In the genomic region with DNA sequence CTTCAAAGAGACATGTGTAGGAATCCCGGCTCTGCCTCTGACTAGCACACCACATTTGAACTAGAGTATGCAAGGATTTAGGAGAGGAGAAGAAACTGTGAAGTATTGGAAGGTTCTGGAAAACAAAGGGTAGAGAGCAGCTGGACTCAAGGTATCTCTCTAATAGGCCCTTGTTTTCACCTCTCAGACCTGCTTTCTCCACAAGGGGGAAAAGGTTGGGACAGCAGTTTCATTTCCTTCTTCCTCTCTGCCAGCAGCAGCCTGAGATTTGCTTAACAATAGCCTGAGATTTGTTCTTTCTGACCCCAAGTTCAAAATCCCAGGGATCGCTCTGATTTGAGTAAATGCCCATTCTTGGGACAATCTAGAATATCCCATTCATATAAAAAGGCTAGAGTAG, we compare ENCODE assay signal across 26 cellular contexts.
"Had no signal": no experiment of that assay in that cellular context is flagged by ENCODE, and none has a peak within 500 bp of the region (broad histone marks: within the 10 kb centered on the region; RNA-seq: fewer than 3 reads in every experiment).

No MANE protein-coding gene starts in this region.

- H3K9me3 ChIP-seq: body of pancreas, right lobe of liver, tibial artery had no signal

- H3K27ac Mint-ChIP-seq: activated CD4-positive, alpha-beta memory T cell treated with anti-CD3 and anti-CD28 coated beads, Interleukin-2, amount 10 ng/mL, durations not matched to agents 7 days and 5 days; activated CD4-positive, alpha-beta T cell treated with anti-CD3 and anti-CD28 coated beads, Interleukin-2, amount 10 ng/mL, durations not matched to agents 24 days and 14 days; activated CD8-positive, alpha-beta memory T cell treated with anti-CD3 and anti-CD28 coated beads, Interleukin-2, amount 10 ng/mL, durations not matched to agents 7 days and 5 days; activated naive CD8-positive, alpha-beta T cell treated with anti-CD3 and anti-CD28 coated beads, Interleukin-2, amount 50 U/mL, for 24 hours; dendritic cell treated with granulocyte-macrophage colony-stimulating factor and Interleukin-4, amounts not matched to agents 40 ng/mL and 50 ng/mL, for 4 days; naive B cell; stimulated activated effector memory CD8-positive, alpha-beta T cell treated with anti-CD3 and anti-CD28 coated beads, Interleukin-12 subunit alpha, Interleukin-12 subunit beta, amount 100 ng/mL, for 72 hours; stimulated activated naive CD8-positive, alpha-beta T cell treated with anti-CD3 and anti-CD28 coated beads, Interleukin-15, amount 100 ng/mL, for 72 hours; T-helper 17 cell had no signal

- H3K36me3 ChIP-seq: right lobe of liver, tibial artery had no signal

- H3K4me1 ChIP-seq: body of pancreas, right lobe of liver had no signal

- H2AFZ ChIP-seq: hepatocyte had no signal

- H3K9me3 Mint-ChIP-seq: activated CD4-positive, alpha-beta memory T cell treated with anti-CD3 and anti-CD28 coated beads, Interleukin-2, amount 10 ng/mL, durations not matched to agents 7 days and 5 days; activated CD4-positive, alpha-beta T cell treated with anti-CD3 and anti-CD28 coated beads, Interleukin-2, amount 10 ng/mL, durations not matched to agents 24 days and 14 days; activated naive CD8-positive, alpha-beta T cell treated with anti-CD3 and anti-CD28 coated beads, Interleukin-2, amount 50 U/mL, for 24 hours; dendritic cell treated with granulocyte-macrophage colony-stimulating factor and Interleukin-4, amounts not matched to agents 40 ng/mL and 50 ng/mL, for 4 days; stimulated activated effector memory CD8-positive, alpha-beta T cell treated with anti-CD3 and anti-CD28 coated beads, Interleukin-12 subunit alpha, Interleukin-12 subunit beta, amount 100 ng/mL, for 72 hours; stimulated activated naive CD8-positive, alpha-beta T cell treated with anti-CD3 and anti-CD28 coated beads, Interleukin-15, amount 100 ng/mL, for 72 hours had no signal

- H3K27me3 Mint-ChIP-seq: activated CD4-positive, alpha-beta memory T cell treated with anti-CD3 and anti-CD28 coated beads, Interleukin-2, amount 10 ng/mL, durations not matched to agents 7 days and 5 days; activated CD4-positive, alpha-beta T cell treated with anti-CD3 and anti-CD28 coated beads, Interleukin-2, amount 10 ng/mL, durations not matched to agents 24 days and 14 days; activated CD8-positive, alpha-beta memory T cell treated with anti-CD3 and anti-CD28 coated beads, Interleukin-2, amount 10 ng/mL, durations not matched to agents 7 days and 5 days; dendritic cell treated with granulocyte-macrophage colony-stimulating factor and Interleukin-4, amounts not matched to agents 40 ng/mL and 50 ng/mL, for 4 days; stimulated activated naive CD8-positive, alpha-beta T cell treated with anti-CD3 and anti-CD28 coated beads, Interleukin-15, amount 100 ng/mL, for 72 hours had no signal

- H3K27ac ChIP-seq: body of pancreas, hepatocyte, right lobe of liver, skin epidermis, tibial artery had no signal

- ATAC-seq: activated CD4-positive, CD25-positive, alpha-beta regulatory T cell treated with anti-CD3 and anti-CD28 coated beads, Interleukin-2, amount 50 U/mL, for 24 hours; activated CD8-positive, alpha-beta memory T cell treated with anti-CD3 and anti-CD28 coated beads, Interleukin-2, amount 10 ng/mL, durations not matched to agents 7 days and 5 days; activated naive CD8-positive, alpha-beta T cell treated with anti-CD3 and anti-CD28 coated beads, Interleukin-2, amount 50 U/mL, for 24 hours; body of pancreas; left cardiac atrium; right lobe of liver; stimulated activated effector memory CD8-positive, alpha-beta T cell treated with anti-CD3 and anti-CD28 coated beads, Interleukin-12 subunit alpha, Interleukin-12 subunit beta, amount 100 ng/mL, for 72 hours; stimulated activated naive CD8-positive, alpha-beta T cell treated with anti-CD3 and anti-CD28 coated beads, Interleukin-15, amount 100 ng/mL, for 72 hours; T-helper 17 cell had no signal

- H3K79me2 ChIP-seq: hepatocyte had no signal

- H3K4me3 Mint-ChIP-seq: activated CD4-positive, alpha-beta memory T cell treated with anti-CD3 and anti-CD28 coated beads, Interleukin-2, amount 10 ng/mL, durations not matched to agents 7 days and 5 days; activated CD4-positive, alpha-beta T cell treated with anti-CD3 and anti-CD28 coated beads, Interleukin-2, amount 10 ng/mL, durations not matched to agents 24 days and 14 days; activated CD8-positive, alpha-beta memory T cell treated with anti-CD3 and anti-CD28 coated beads, Interleukin-2, amount 10 ng/mL, durations not matched to agents 7 days and 5 days; activated naive CD8-positive, alpha-beta T cell treated with anti-CD3 and anti-CD28 coated beads, Interleukin-2, amount 50 U/mL, for 24 hours; dendritic cell treated with granulocyte-macrophage colony-stimulating factor and Interleukin-4, amounts not matched to agents 40 ng/mL and 50 ng/mL, for 4 days; naive B cell; stimulated activated effector memory CD8-positive, alpha-beta T cell treated with anti-CD3 and anti-CD28 coated beads, Interleukin-12 subunit alpha, Interleukin-12 subunit beta, amount 100 ng/mL, for 72 hours; stimulated activated naive CD8-positive, alpha-beta T cell treated with anti-CD3 and anti-CD28 coated beads, Interleukin-15, amount 100 ng/mL, for 72 hours; T-helper 17 cell had no signal

- DNase-seq: activated CD4-positive, alpha-beta memory T cell treated with anti-CD3 and anti-CD28 coated beads, Interleukin-2, amount 10 ng/mL, durations not matched to agents 7 days and 5 days; activated CD4-positive, alpha-beta T cell treated with anti-CD3 and anti-CD28 coated beads, Interleukin-2, amount 10 ng/mL, durations not matched to agents 24 days and 14 days; activated CD8-positive, alpha-beta memory T cell treated with anti-CD3 and anti-CD28 coated beads, Interleukin-2, amount 10 ng/mL, durations not matched to agents 7 days and 5 days; activated effector memory CD4-positive, alpha-beta T cell treated with anti-CD3 and anti-CD28 coated beads, Interleukin-2, amount 50 U/mL, for 16 hours; activated naive CD4-positive, alpha-beta T cell treated with anti-CD3 and anti-CD28 coated beads, Interleukin-2, amount 50 U/mL, for 16 hours; activated naive CD8-positive, alpha-beta T cell treated with anti-CD3 and anti-CD28 coated beads, Interleukin-2, amount 50 U/mL, for 24 hours; activated T-cell treated with anti-CD3 and anti-CD28 coated beads for 4 hours; body of pancreas; effector CD4-positive, alpha-beta T cell; foreskin melanocyte; glutamatergic neuron; islet precursor cell; left cardiac atrium; naive B cell; occipital lobe; posterior cingulate gyrus; right lobe of liver; stimulated activated CD4-positive, alpha-beta T cell treated with anti-CD3 and anti-CD28 coated beads, Interleukin-2, amount 100 ng/mL, for 24 hours; stimulated activated naive CD8-positive, alpha-beta T cell treated with anti-CD3 and anti-CD28 coated beads, Interleukin-15, amount 100 ng/mL, for 72 hours; T-helper 17 cell; tibial artery had no signal

- H3K36me3 Mint-ChIP-seq: activated CD8-positive, alpha-beta memory T cell treated with anti-CD3 and anti-CD28 coated beads, Interleukin-2, amount 10 ng/mL, durations not matched to agents 7 days and 5 days; naive B cell; stimulated activated effector memory CD8-positive, alpha-beta T cell treated with anti-CD3 and anti-CD28 coated beads, Interleukin-12 subunit alpha, Interleukin-12 subunit beta, amount 100 ng/mL, for 72 hours had no signal

- H3K27me3 ChIP-seq: body of pancreas, hepatocyte, right lobe of liver, tibial artery had no signal

- H3K4me1 Mint-ChIP-seq: activated CD4-positive, alpha-beta memory T cell treated with anti-CD3 and anti-CD28 coated beads, Interleukin-2, amount 10 ng/mL, durations not matched to agents 7 days and 5 days; activated CD4-positive, alpha-beta T cell treated with anti-CD3 and anti-CD28 coated beads, Interleukin-2, amount 10 ng/mL, durations not matched to agents 24 days and 14 days; activated CD8-positive, alpha-beta memory T cell treated with anti-CD3 and anti-CD28 coated beads, Interleukin-2, amount 10 ng/mL, durations not matched to agents 7 days and 5 days; activated naive CD8-positive, alpha-beta T cell treated with anti-CD3 and anti-CD28 coated beads, Interleukin-2, amount 50 U/mL, for 24 hours; naive B cell; stimulated activated effector memory CD8-positive, alpha-beta T cell treated with anti-CD3 and anti-CD28 coated beads, Interleukin-12 subunit alpha, Interleukin-12 subunit beta, amount 100 ng/mL, for 72 hours; stimulated activated naive CD8-positive, alpha-beta T cell treated with anti-CD3 and anti-CD28 coated beads, Interleukin-15, amount 100 ng/mL, for 72 hours had no signal

- H3K4me2 ChIP-seq: hepatocyte had no signal

- H3K4me3 ChIP-seq: body of pancreas, hepatocyte, right lobe of liver, skin epidermis, tibial artery had no signal
